10 cellular contexts compared by ENCODE assay signal in genomic region chr7:104978460-104978859, GRCh38. TPM values are rescaled to one million over a fixed set of nuclear protein-coding genes. Genes with fewer than 3 reads are reported as not detected.
DNase-seq lines count a peak whose midpoint lies in the region; ATAC-seq and TF ChIP-seq lines count a peak whose summit lies in the region.
"Had no signal": no experiment of that assay in that cellular context is flagged by ENCODE, and none has a peak within 500 bp of the region (broad histone marks: within the 10 kb centered on the region; RNA-seq: fewer than 3 reads in every experiment).

No MANE protein-coding gene starts in this region.

- H3K9me2 ChIP-seq in GM23338 (ENCODE audit: insufficient read depth) = peaks cover 5% of the 10 kb centered on the region; the same call in 1 of the 2 replicates

- H3K27ac Mint-ChIP-seq in GM23338 (no peak overlapping the region), Calu3 (ENCODE audit: unreplicated experiment) (no peak overlapping the region)
- H3K27ac Mint-ChIP-seq: T-helper 1 cell treated with Interleukin-12 subunit alpha and Interleukin-12 subunit beta and Interleukin-4 antibody, amounts not matched to agents 30 μg/mL and 1 μg/mL, for 36 hours had no signal

- H4K20me1 ChIP-seq in GM23338 (replicated peaks; ENCODE audit: insufficient read depth) = no peaks in the 10 kb centered on the region

- no peak for DNase-seq in GM23338 (ENCODE audit: low spot score)
- peak in 1 of 61 donors; percentile 29 for DNase-seq in caudate nucleus (lab: John Stamatoyannopoulos, UW)
- peak; percentile 37 for DNase-seq in inferior parietal cortex (ENCODE audit: extremely low spot score)
- DNase-seq in HUDEP-2 (lab: John Stamatoyannopoulos, UW; ENCODE audit: unreplicated experiment in 76 of 76) = no peak
- no peak for DNase-seq in effector CD8-positive, alpha-beta T cell (lab: John Stamatoyannopoulos, UW)
- no peak for DNase-seq in Calu3
- DNase-seq: activated CD8-positive, alpha-beta memory T cell treated with anti-CD3 and anti-CD28 coated beads, Interleukin-2, amount 10 ng/mL, durations not matched to agents 7 days and 5 days had no signal

- no peak overlapping the region for H3K27ac ChIP-seq in GM23338 (ENCODE audit: low read depth)
- H3K27ac ChIP-seq in caudate nucleus (ENCODE audit: low read depth, low read length) = peak overlapping the region; percentile 72
- H3K27ac ChIP-seq in skin epidermis = peak overlapping the region in 17 of 21 experiments; percentile 24 to 99 (median 74)

- CTCF ChIA-PET in Calu3 (lab: Charles Lee) = interaction anchor here (1.2 kb wide), 1 partner anchor 37 kb away, joined by 4 read pairs; no protein-coding TSS in a partner anchor

- no peak for ATAC-seq in GM23338
- ATAC-seq in GM21515 (IDR thresholded peaks at IDR 0.05; ENCODE audit: unreplicated experiment) = no peak
- ATAC-seq: activated CD8-positive, alpha-beta memory T cell treated with anti-CD3 and anti-CD28 coated beads, Interleukin-2, amount 10 ng/mL, durations not matched to agents 7 days and 5 days had no signal

- peaks cover 5% of the 10 kb centered on the region for H3K27me3 Mint-ChIP-seq in GM23338 (ENCODE audit: insufficient read depth, low read depth, poor library complexity)
- H3K27me3 Mint-ChIP-seq in Calu3 (ENCODE audit: unreplicated experiment) = no peaks in the 10 kb centered on the region
- H3K27me3 Mint-ChIP-seq: activated CD8-positive, alpha-beta memory T cell treated with anti-CD3 and anti-CD28 coated beads, Interleukin-2, amount 10 ng/mL, durations not matched to agents 7 days and 5 days had no signal

- no TSS peak for BruUV-seq in Calu3 (replicated peaks; lab: Mats Ljungman, UMichigan)

- no peaks in the 10 kb centered on the region for H3F3A ChIP-seq in GM23338 (replicated peaks; ENCODE audit: low read depth)

- peaks cover 11% of the 10 kb centered on the region for H3K79me2 ChIP-seq in GM23338 (replicated peaks; ENCODE audit: insufficient read depth)

- intact Hi-C loops in Calu3 (cut with micrococcal nuclease; ENCODE audit: unreplicated experiment) = no loop called here

- no peaks in the 10 kb centered on the region for H3K36me3 ChIP-seq in GM23338 (ENCODE audit: insufficient read depth)

- H3K36me3 Mint-ChIP-seq in GM23338 (ENCODE audit: low read depth) (no peaks in the 10 kb centered on the region), Calu3 (ENCODE audit: insufficient read depth, unreplicated experiment) (peaks cover 5% of the 10 kb centered on the region)

- H3K4me3 Mint-ChIP-seq in GM23338 (no peak overlapping the region), Calu3 (ENCODE audit: low read depth, unreplicated experiment) (no peak overlapping the region)
- H3K4me3 Mint-ChIP-seq: activated CD8-positive, alpha-beta memory T cell treated with anti-CD3 and anti-CD28 coated beads, Interleukin-2, amount 10 ng/mL, durations not matched to agents 7 days and 5 days; T-helper 1 cell treated with Interleukin-12 subunit alpha and Interleukin-12 subunit beta and Interleukin-4 antibody, amounts not matched to agents 30 μg/mL and 1 μg/mL, for 36 hours had no signal

- H3K9me3 Mint-ChIP-seq in GM23338 (no peaks in the 10 kb centered on the region; the same call in 2 of the 3 replicates), Calu3 (ENCODE audit: low read depth, unreplicated experiment) (no peaks in the 10 kb centered on the region)
- H3K9me3 Mint-ChIP-seq: T-helper 1 cell treated with Interleukin-12 subunit alpha and Interleukin-12 subunit beta and Interleukin-4 antibody, amounts not matched to agents 30 μg/mL and 1 μg/mL, for 36 hours had no signal

- peak overlapping the region; percentile 17 for H3K4me2 ChIP-seq in GM23338

- no peak for TF ChIP-seq CTCF in GM23338 (conservative IDR thresholded peaks at IDR 0.05; ENCODE audit: low read depth in 2 of 2)
- no peak for TF ChIP-seq CTCF in Calu3 (IDR thresholded peaks at IDR 0.05; ENCODE audit: unreplicated experiment)

- H2AFZ ChIP-seq in GM23338 = no peak overlapping the region

- H3K27me3 ChIP-seq in GM23338 (ENCODE audit: insufficient read depth) = no peaks in the 10 kb centered on the region

- peaks cover 32% of the 10 kb centered on the region for H3K4me1 ChIP-seq in GM23338 (ENCODE audit: insufficient read depth)

- H3K4me3 ChIP-seq in GM23338 (peak overlapping the region; percentile 10; the same call in 1 of the 2 replicates), skin epidermis (no peak overlapping the region)

- H3K4me1 Mint-ChIP-seq in GM23338 = peaks cover 44% of the 10 kb centered on the region
- H3K4me1 Mint-ChIP-seq in Calu3 (ENCODE audit: low read depth, unreplicated experiment) = no peaks in the 10 kb centered on the region

TF ChIP-seq in GM23338, 12 proteins besides CTCF, POLR2A, EP300 and RAD21 (continues in another document):
- TF ChIP-seq NANOG (IDR thresholded peaks at IDR 0.05; ENCODE audit: borderline replicate concordance) (no peak), ZNF462 (CRISPR knock-in tag; IDR thresholded peaks at IDR 0.05) (no peak), POLR2AphosphoS5 (IDR thresholded peaks at IDR 0.05; ENCODE audit: low read depth) (no peak), EZH2phosphoT487 (IDR thresholded peaks at IDR 0.05; ENCODE audit: unreplicated experiment) (no peak), JUNB (IDR thresholded peaks at IDR 0.05; ENCODE audit: unreplicated experiment) (no peak), CREB1 (CRISPR knock-in tag; IDR thresholded peaks at IDR 0.05; ENCODE audit: low read depth) (no peak), ZNF331 (CRISPR knock-in tag; IDR thresholded peaks at IDR 0.05; ENCODE audit: low read depth) (no peak), EZH2 (IDR thresholded peaks at IDR 0.05; ENCODE audit: low read depth, unreplicated experiment) (no peak), ETS1 (IDR thresholded peaks at IDR 0.05) (no peak)

RNA-seq across cellular contexts. Expression of gene KMT2E, which starts 35.5 kb away (rescaled TPM):
- 43.2 and 50.2 TPM in 2 replicates for total RNA-seq in GM23338 (2014; rRNA removed; shearing (Covaris generic))
- polyA plus RNA-seq in GM23338 (2016; fragmentation: Nextera tagmentation; extraction: Ambion mirVana) = 55.7 and 70.9 TPM in 2 replicates
- 37.7 and 39.1 TPM in 2 replicates for total RNA-seq in Calu3 (2022)
